29 cellular contexts compared by ENCODE assay signal in genomic region chr14:89828473-89829200, GRCh38.
DNase-seq lines count a peak whose midpoint lies in the region; ATAC-seq and TF ChIP-seq lines count a peak whose summit lies in the region.
"Had no signal": no experiment of that assay in that cellular context is flagged by ENCODE, and none has a peak within 500 bp of the region (broad histone marks: within the 10 kb centered on the region; RNA-seq: fewer than 3 reads in every experiment).

No MANE protein-coding gene starts in this region.

- H3K4me1 Mint-ChIP-seq in activated T-cell treated with anti-CD3 and anti-CD28 coated beads, Interleukin-2, amount 50 U/mL, for 72 hours (ENCODE audit: low read depth): no peaks in the 10 kb centered on the region
- H3K4me1 Mint-ChIP-seq: IgD-negative memory B cell had no signal

- H3K36me3 Mint-ChIP-seq in activated T-cell treated with anti-CD3 and anti-CD28 coated beads, Interleukin-2, amount 50 U/mL, for 72 hours (ENCODE audit: insufficient read depth in 2 of 2): peaks cover 3 to 5% of the 10 kb centered on the region in 2 donors

- DNase-seq in activated T-cell treated with anti-CD3 and anti-CD28 coated beads, Interleukin-2, amount 50 U/mL, for 72 hours: no peak
- DNase-seq in activated T-cell treated with anti-CD3 and anti-CD28 coated beads for 4 hours: no peak
- DNase-seq in amniotic epithelial cell (ENCODE audit: low read depth): peak; percentile 26
- peak; percentile 86 for DNase-seq in fibroblast of villous mesenchyme (ENCODE audit: low read depth)
- DNase-seq in NCI-H2171 (lab: John Stamatoyannopoulos, UW): no peak
- no peak for DNase-seq in activated gamma-delta T cell (lab: John Stamatoyannopoulos, UW)
- DNase-seq in globus pallidus (ENCODE audit: low spot score): no peak
- no peak for DNase-seq in body of pancreas
- DNase-seq: 8988T; ACHN; AML-193; CD4-positive, alpha-beta T cell; COR-L47; DMS79; EL; GDM1; GM23248; H9; HFFc6; MM.1S; NCI-H187; NCI-H524 treated with DMSO at 0.1 percent for 48 hours; NCI-H82; NK-92 treated with Interleukin-12 subunit alpha and Interleukin-12 subunit beta, amount 100 ng/mL, for 24 hours; PC-3 had no signal

- no peak overlapping the region for H3K27ac ChIP-seq in body of pancreas
- H3K27ac ChIP-seq: BLaER1 treated with 17β-estradiol and CSF1 and Interleukin-3, amounts not matched to agents 10 nM and 100 nM; GM23248; KMS-11 had no signal

- H3K27me3 Mint-ChIP-seq in activated T-cell treated with anti-CD3 and anti-CD28 coated beads, Interleukin-2, amount 50 U/mL, for 72 hours (ENCODE audit: low read depth): no peaks in the 10 kb centered on the region
- H3K27me3 Mint-ChIP-seq: CD4-positive, alpha-beta T cell; IgD-negative memory B cell had no signal

- TF ChIP-seq POLR2A in body of pancreas (IDR thresholded peaks at IDR 0.05): no peak

- no peak for ATAC-seq in activated T-cell treated with anti-CD3 and anti-CD28 coated beads, Interleukin-2, amount 50 U/mL, for 72 hours (replicated peaks in 1 of 2)
- no peak for ATAC-seq in body of pancreas
- ATAC-seq: GM12878, PC-3 had no signal

- no peaks in the 10 kb centered on the region for H3K9me3 ChIP-seq in body of pancreas

- no peak overlapping the region for H3K4me3 Mint-ChIP-seq in activated T-cell treated with anti-CD3 and anti-CD28 coated beads, Interleukin-2, amount 50 U/mL, for 72 hours
- H3K4me3 Mint-ChIP-seq: CD4-positive, alpha-beta T cell; H9; HFFc6; IgD-negative memory B cell had no signal

- H3K27me3 ChIP-seq in body of pancreas: no peaks in the 10 kb centered on the region
- H3K27me3 ChIP-seq: BLaER1 treated with 17β-estradiol and CSF1 and Interleukin-3, amounts not matched to agents 10 nM and 100 nM had no signal

- no peaks in the 10 kb centered on the region for H3K36me3 ChIP-seq in body of pancreas (replicated peaks in 1 of 2; ENCODE audit: insufficient read depth in 1 of 2, low read depth in 2 of 2)
- H3K36me3 ChIP-seq: BLaER1 treated with 17β-estradiol and CSF1 and Interleukin-3, amounts not matched to agents 10 nM and 100 nM had no signal

- H3K4me3 ChIP-seq in fibroblast of villous mesenchyme (ENCODE audit: low read depth, low read length) (no peak overlapping the region), body of pancreas (no peak overlapping the region)
- H3K4me3 ChIP-seq: BLaER1 treated with 17β-estradiol and CSF1 and Interleukin-3, amounts not matched to agents 10 nM and 100 nM; GM12878; GM23248 had no signal

- no peaks in the 10 kb centered on the region for H3K4me1 ChIP-seq in body of pancreas

- H3K9me3 Mint-ChIP-seq in activated T-cell treated with anti-CD3 and anti-CD28 coated beads, Interleukin-2, amount 50 U/mL, for 72 hours: peaks cover 4 to 5% of the 10 kb centered on the region in 2 donors
- H3K9me3 Mint-ChIP-seq: CD4-positive, alpha-beta T cell had no signal

- no peak for TF ChIP-seq CTCF in fibroblast of villous mesenchyme (IDR thresholded peaks at IDR 0.05; ENCODE audit: insufficient read depth, low read depth, low read length)
- TF ChIP-seq CTCF in body of pancreas (IDR thresholded peaks at IDR 0.05): no peak

- peak overlapping the region; percentile 55 for H3K27ac Mint-ChIP-seq in activated T-cell treated with anti-CD3 and anti-CD28 coated beads, Interleukin-2, amount 50 U/mL, for 72 hours
- H3K27ac Mint-ChIP-seq: CD4-positive, alpha-beta T cell; H9; HFFc6; IgD-negative memory B cell had no signal

- 85% methylated on average over 6 of the region's 6 CpGs for WGBS in body of pancreas, 2 donors

- intact Hi-C loops in body of pancreas (cut with DNase I): no loop called here

Comparison
In these comparisons a context has a peak if more than half of its experiments do, and no peak if none do; other contexts are left out.
1. DNase-seq: peak in amniotic epithelial cell (single experiment) and fibroblast of villous mesenchyme (single experiment); none in activated T-cell treated with anti-CD3 and anti-CD28 coated beads, Interleukin-2, amount 50 U/mL, for 72 hours (0 of 2), activated T-cell treated with anti-CD3 and anti-CD28 coated beads for 4 hours (single experiment), NCI-H2171 (single experiment), activated gamma-delta T cell (single experiment), globus pallidus (single experiment) and body of pancreas (0 of 4).